In genomic region chr14:24734917-24735500, GRCh38 we compare ENCODE assay signal across 8 cellular contexts.
DNase-seq lines count a peak whose midpoint lies in the region; ATAC-seq and TF ChIP-seq lines count a peak whose summit lies in the region.

No MANE protein-coding gene starts in this region.

- ATAC-seq in HG02840 (IDR thresholded peaks at IDR 0.05; ENCODE audit: low FRiP score, unreplicated experiment) (no peak), HG03378 (IDR thresholded peaks at IDR 0.05; ENCODE audit: unreplicated experiment) (no peak)

- H3K27me3 ChIP-seq in suprapubic skin = no peaks in the 10 kb centered on the region

- 23% methylated on average over 9 of the region's 9 CpGs for WGBS in suprapubic skin

- peak; percentile 50 for DNase-seq in ELR (ENCODE audit: low read depth)
- peak; percentile 57 for DNase-seq in KBM-7
- peak; percentile 23 to 51 for DNase-seq in NOMO-1 (lab: John Stamatoyannopoulos, UW; ENCODE audit: unreplicated experiment in 2 of 2)
- peak; percentile 41 for DNase-seq in cerebellar cortex (ENCODE audit: low spot score)
- DNase-seq in left kidney (ENCODE audit: low read depth, low spot score) = peak; percentile 88
- no peak for DNase-seq in suprapubic skin (ENCODE audit: low spot score in 2 of 2)

- TF ChIP-seq POLR2A in suprapubic skin (IDR thresholded peaks at IDR 0.05) = no peak

- in situ Hi-C loops in KBM-7 (cut with MboI; ENCODE audit: low pct_unique_long_range_greater_than_20kb, low sequenced_read_pairs) = no loop called here

- H3K36me3 ChIP-seq in suprapubic skin = no peaks in the 10 kb centered on the region

- no peak overlapping the region for H3K27ac ChIP-seq in suprapubic skin

- no peak overlapping the region for H3K4me3 ChIP-seq in suprapubic skin

- no peak for TF ChIP-seq EP300 in suprapubic skin (IDR thresholded peaks at IDR 0.05)

- peak; percentile 56 to 60 for TF ChIP-seq CTCF in suprapubic skin (IDR thresholded peaks at IDR 0.05)

- H3K4me1 ChIP-seq in suprapubic skin = peaks cover 7% of the 10 kb centered on the region

- no peaks in the 10 kb centered on the region for H3K9me3 ChIP-seq in suprapubic skin

Comparison
In these comparisons a context has a peak if more than half of its experiments do, and no peak if none do; other contexts are left out.
1. DNase-seq: peak in ELR (single experiment), KBM-7 (single experiment), NOMO-1 (2 of 2), cerebellar cortex (single experiment) and left kidney (single experiment); none in suprapubic skin (0 of 2).